In the genomic region with DNA sequence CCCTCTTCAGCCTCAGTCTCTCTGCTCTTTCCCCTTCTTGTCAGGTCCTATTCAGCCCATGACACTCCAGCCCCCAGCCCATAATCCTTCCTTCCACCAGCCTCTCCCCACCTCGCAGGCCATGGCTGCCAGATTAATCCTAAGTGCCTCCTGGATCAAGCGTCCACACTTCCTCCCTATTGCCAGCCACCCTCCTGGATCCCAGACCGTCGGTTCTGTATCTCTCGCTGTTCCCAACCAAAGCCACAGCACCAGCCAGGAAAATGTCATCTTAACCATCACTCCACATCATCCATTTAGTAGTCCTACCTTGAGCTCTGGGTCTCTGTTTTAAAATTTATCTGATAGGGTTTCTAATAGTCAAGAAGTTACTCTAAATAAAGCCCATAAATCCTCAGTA, we compare ENCODE assay signal across 34 cellular contexts. TPM values are rescaled to one million over a fixed set of nuclear protein-coding genes. Genes with fewer than 3 reads are reported as not detected.
"Had no signal": no experiment of that assay in that cellular context is flagged by ENCODE, and none has a peak within 500 bp of the region (broad histone marks: within the 10 kb centered on the region; RNA-seq: fewer than 3 reads in every experiment).

No MANE protein-coding gene starts in this region.

- H3K9me3 Mint-ChIP-seq: natural killer cell treated with Interleukin-12 subunit alpha and Interleukin-12 subunit beta and Interleukin-15 and Interleukin-18, amount 100 ng/mL, for 72 hours had no signal

- H3K27me3 Mint-ChIP-seq: activated naive CD8-positive, alpha-beta T cell treated with anti-CD3 and anti-CD28 coated beads for 36 hours; natural killer cell treated with Interleukin-12 subunit alpha and Interleukin-12 subunit beta and Interleukin-15 and Interleukin-18, amount 100 ng/mL, for 72 hours had no signal

- H3K27ac ChIP-seq: adrenal gland, body of pancreas, coronary artery, dorsolateral prefrontal cortex, foreskin keratinocyte, left lung, neutrophil, tibial nerve had no signal

- H3K9me3 ChIP-seq: body of pancreas, neutrophil had no signal

- H3K27ac Mint-ChIP-seq: activated naive CD8-positive, alpha-beta T cell treated with anti-CD3 and anti-CD28 coated beads for 36 hours; natural killer cell treated with Interleukin-12 subunit alpha and Interleukin-12 subunit beta and Interleukin-15 and Interleukin-18, amount 100 ng/mL, for 72 hours had no signal

- H3K27me3 ChIP-seq: adrenal gland, body of pancreas, dorsolateral prefrontal cortex, foreskin keratinocyte, heart right ventricle, left lung, neutrophil, tibial nerve had no signal

- H3K4me1 Mint-ChIP-seq: activated naive CD8-positive, alpha-beta T cell treated with anti-CD3 and anti-CD28 coated beads for 36 hours had no signal

- DNase-seq: activated CD4-positive, alpha-beta T cell treated with anti-CD3 and anti-CD28 coated beads for 4 hours; activated CD4-positive, alpha-beta T cell treated with anti-CD3 and anti-CD28 coated beads, Interleukin-2, amount 50 U/mL, for 4 hours; activated CD4-positive, CD25-positive, alpha-beta regulatory T cell; activated naive CD4-positive, alpha-beta T cell; activated naive CD8-positive, alpha-beta T cell treated with anti-CD3 and anti-CD28 coated beads for 36 hours; activated T-cell treated with anti-CD3 and anti-CD28 coated beads, Interleukin-2, amount 50 U/mL, for 48 hours; aorta; body of pancreas; dorsolateral prefrontal cortex; foreskin keratinocyte; heart right ventricle; kidney glomerular epithelial cell; left lung; mucosa of descending colon; stimulated activated CD4-positive, alpha-beta T cell treated with anti-CD3 and anti-CD28 coated beads, Interleukin-4, amount 100 ng/mL, for 4 hours; stimulated activated CD8-positive, alpha-beta memory T cell treated with anti-CD3 and anti-CD28 coated beads, Interleukin-4, amount 100 ng/mL, for 48 hours; stimulated activated naive CD4-positive, alpha-beta T cell treated with Interleukin-2 at 50 U/mL for 16 hours had no signal

- H3K4me1 ChIP-seq: adrenal gland, body of pancreas, foreskin keratinocyte, left lung, tibial nerve had no signal

- ATAC-seq: body of pancreas; esophagus mucosa; foreskin keratinocyte; left lung; mucosa of descending colon; natural killer cell treated with Interleukin-12 subunit alpha and Interleukin-12 subunit beta and Interleukin-15 and Interleukin-18, amount 100 ng/mL, for 72 hours; sciatic nerve had no signal

- H3K4me3 Mint-ChIP-seq: activated naive CD8-positive, alpha-beta T cell treated with anti-CD3 and anti-CD28 coated beads for 36 hours; natural killer cell treated with Interleukin-12 subunit alpha and Interleukin-12 subunit beta and Interleukin-15 and Interleukin-18, amount 100 ng/mL, for 72 hours had no signal

RNA-seq across cellular contexts. Expression of gene OR6B2, which starts 54.6 kb away (rescaled TPM):
- total RNA-seq: activated CD8-positive, alpha-beta memory T cell treated with anti-CD3 and anti-CD28 coated beads for 36 hours; activated naive CD8-positive, alpha-beta T cell treated with anti-CD3 and anti-CD28 coated beads for 36 hours; adrenal gland; aorta; body of pancreas; cerebellum; dorsolateral prefrontal cortex; esophagus mucosa; foreskin keratinocyte; heart right ventricle; left lung; lung microvascular endothelial cell; mesenteric fat pad; mucosa of descending colon; myocyte; natural killer cell treated with Interleukin-12 subunit alpha and Interleukin-12 subunit beta and Interleukin-15 and Interleukin-18, amount 100 ng/mL, for 72 hours; osteocyte; posterior vena cava; T-helper 1 cell treated with Interleukin-12 subunit alpha and Interleukin-12 subunit beta and Interleukin-4 antibody, amounts not matched to agents 30 ng/mL and 1 ng/mL, for 36 hours; temporal lobe; urinary bladder had no signal
- polyA plus RNA-seq: aorta, foreskin keratinocyte, heart right ventricle, urinary bladder had no signal
